Comparison of ENCODE assay signal across 1 cellular context in the genomic region with DNA sequence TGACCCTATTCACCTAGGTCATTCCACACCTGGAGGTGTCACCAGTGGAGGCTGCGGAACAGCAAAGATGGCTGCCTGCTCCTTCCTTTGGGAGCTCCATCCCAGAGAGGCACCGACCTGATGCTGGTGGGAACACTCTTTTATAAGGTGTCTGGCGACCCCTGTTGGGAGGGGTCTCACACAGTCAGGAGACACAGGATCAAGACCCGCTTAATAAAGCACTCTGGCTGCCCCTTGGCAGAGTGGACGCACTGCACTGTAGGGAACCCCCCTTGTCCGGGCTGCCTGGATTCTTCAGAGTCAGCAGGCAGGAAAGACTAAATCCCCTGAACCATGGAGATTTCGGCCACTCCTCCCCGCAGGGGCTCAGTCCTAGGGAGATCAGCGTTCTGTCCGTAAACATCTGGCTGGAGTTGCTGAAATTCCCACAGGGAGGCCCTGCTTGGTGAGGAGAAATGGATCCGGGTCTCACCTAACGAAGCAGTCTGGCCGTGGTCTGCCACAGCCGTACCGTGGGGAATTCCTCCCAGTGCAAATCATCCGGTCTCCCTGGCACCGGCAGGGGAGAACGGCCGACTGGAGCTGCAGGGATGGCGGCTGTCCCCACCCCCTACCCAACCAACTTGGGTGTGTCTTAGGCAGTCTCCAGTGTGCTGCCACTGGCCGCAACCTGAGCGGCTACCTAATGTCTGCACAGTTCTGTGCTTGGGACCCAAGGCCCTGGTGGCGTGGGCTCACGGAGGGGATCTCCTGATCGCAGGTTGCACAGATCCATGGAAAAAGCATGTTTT.
TF ChIP-seq lines count a peak whose summit lies in the region.

No MANE protein-coding gene starts in this region.

TF ChIP-seq in GM12878, 131 proteins besides CTCF, POLR2A, EP300 and RAD21 (continued from another document):
- TF ChIP-seq, protein P1, sequence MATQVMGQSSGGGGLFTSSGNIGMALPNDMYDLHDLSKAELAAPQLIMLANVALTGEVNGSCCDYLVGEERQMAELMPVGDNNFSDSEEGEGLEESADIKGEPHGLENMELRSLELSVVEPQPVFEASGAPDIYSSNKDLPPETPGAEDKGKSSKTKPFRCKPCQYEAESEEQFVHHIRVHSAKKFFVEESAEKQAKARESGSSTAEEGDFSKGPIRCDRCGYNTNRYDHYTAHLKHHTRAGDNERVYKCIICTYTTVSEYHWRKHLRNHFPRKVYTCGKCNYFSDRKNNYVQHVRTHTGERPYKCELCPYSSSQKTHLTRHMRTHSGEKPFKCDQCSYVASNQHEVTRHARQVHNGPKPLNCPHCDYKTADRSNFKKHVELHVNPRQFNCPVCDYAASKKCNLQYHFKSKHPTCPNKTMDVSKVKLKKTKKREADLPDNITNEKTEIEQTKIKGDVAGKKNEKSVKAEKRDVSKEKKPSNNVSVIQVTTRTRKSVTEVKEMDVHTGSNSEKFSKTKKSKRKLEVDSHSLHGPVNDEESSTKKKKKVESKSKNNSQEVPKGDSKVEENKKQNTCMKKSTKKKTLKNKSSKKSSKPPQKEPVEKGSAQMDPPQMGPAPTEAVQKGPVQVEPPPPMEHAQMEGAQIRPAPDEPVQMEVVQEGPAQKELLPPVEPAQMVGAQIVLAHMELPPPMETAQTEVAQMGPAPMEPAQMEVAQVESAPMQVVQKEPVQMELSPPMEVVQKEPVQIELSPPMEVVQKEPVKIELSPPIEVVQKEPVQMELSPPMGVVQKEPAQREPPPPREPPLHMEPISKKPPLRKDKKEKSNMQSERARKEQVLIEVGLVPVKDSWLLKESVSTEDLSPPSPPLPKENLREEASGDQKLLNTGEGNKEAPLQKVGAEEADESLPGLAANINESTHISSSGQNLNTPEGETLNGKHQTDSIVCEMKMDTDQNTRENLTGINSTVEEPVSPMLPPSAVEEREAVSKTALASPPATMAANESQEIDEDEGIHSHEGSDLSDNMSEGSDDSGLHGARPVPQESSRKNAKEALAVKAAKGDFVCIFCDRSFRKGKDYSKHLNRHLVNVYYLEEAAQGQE (IDR thresholded peaks at IDR 0.05; ENCODE audit: low read depth, low read length): no peak
- no peak for TF ChIP-seq PAX8 (IDR thresholded peaks at IDR 0.05)
- no peak for TF ChIP-seq MTA2 (IDR thresholded peaks at IDR 0.05; ENCODE audit: low read depth)
- TF ChIP-seq, protein P2, sequence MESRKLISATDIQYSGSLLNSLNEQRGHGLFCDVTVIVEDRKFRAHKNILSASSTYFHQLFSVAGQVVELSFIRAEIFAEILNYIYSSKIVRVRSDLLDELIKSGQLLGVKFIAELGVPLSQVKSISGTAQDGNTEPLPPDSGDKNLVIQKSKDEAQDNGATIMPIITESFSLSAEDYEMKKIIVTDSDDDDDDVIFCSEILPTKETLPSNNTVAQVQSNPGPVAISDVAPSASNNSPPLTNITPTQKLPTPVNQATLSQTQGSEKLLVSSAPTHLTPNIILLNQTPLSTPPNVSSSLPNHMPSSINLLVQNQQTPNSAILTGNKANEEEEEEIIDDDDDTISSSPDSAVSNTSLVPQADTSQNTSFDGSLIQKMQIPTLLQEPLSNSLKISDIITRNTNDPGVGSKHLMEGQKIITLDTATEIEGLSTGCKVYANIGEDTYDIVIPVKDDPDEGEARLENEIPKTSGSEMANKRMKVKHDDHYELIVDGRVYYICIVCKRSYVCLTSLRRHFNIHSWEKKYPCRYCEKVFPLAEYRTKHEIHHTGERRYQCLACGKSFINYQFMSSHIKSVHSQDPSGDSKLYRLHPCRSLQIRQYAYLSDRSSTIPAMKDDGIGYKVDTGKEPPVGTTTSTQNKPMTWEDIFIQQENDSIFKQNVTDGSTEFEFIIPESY (IDR thresholded peaks at IDR 0.05): no peak
- TF ChIP-seq, protein P3, sequence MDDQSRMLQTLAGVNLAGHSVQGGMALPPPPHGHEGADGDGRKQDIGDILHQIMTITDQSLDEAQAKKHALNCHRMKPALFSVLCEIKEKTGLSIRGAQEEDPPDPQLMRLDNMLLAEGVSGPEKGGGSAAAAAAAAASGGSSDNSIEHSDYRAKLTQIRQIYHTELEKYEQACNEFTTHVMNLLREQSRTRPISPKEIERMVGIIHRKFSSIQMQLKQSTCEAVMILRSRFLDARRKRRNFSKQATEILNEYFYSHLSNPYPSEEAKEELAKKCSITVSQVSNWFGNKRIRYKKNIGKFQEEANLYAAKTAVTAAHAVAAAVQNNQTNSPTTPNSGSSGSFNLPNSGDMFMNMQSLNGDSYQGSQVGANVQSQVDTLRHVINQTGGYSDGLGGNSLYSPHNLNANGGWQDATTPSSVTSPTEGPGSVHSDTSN (IDR thresholded peaks at IDR 0.05; ENCODE audit: insufficient replicate concordance, low read depth, low read length): no peak
- TF ChIP-seq, protein P4, sequence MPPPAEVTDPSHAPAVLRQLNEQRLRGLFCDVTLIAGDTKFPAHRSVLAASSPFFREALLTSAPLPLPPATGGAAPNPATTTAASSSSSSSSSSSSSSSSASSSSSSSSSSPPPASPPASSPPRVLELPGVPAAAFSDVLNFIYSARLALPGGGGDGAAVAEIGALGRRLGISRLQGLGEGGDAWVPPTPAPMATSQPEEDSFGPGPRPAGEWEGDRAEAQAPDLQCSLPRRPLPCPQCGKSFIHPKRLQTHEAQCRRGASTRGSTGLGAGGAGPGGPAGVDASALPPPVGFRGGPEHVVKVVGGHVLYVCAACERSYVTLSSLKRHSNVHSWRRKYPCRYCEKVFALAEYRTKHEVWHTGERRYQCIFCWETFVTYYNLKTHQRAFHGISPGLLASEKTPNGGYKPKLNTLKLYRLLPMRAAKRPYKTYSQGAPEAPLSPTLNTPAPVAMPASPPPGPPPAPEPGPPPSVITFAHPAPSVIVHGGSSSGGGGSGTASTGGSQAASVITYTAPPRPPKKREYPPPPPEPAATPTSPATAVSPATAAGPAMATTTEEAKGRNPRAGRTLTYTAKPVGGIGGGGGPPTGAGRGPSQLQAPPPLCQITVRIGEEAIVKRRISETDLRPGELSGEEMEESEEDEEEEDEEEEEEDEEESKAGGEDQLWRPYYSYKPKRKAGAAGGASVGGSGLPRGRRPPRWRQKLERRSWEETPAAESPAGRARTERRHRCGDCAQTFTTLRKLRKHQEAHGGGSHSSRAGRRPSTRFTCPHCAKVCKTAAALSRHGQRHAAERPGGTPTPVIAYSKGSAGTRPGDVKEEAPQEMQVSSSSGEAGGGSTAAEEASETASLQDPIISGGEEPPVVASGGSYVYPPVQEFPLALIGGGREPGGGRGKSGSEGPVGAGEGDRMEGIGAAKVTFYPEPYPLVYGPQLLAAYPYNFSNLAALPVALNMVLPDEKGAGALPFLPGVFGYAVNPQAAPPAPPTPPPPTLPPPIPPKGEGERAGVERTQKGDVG (CRISPR knock-in tag; IDR thresholded peaks at IDR 0.05): no peak
- TF ChIP-seq LARP7 (IDR thresholded peaks at IDR 0.05): no peak
- TF ChIP-seq ETV6 (conservative IDR thresholded peaks at IDR 0.05 in 1 of 2, IDR thresholded peaks at IDR 0.05 in 1 of 2; ENCODE audit: borderline replicate concordance in 1 of 2, low read depth in 1 of 2): no peak
- TF ChIP-seq, protein P5, sequence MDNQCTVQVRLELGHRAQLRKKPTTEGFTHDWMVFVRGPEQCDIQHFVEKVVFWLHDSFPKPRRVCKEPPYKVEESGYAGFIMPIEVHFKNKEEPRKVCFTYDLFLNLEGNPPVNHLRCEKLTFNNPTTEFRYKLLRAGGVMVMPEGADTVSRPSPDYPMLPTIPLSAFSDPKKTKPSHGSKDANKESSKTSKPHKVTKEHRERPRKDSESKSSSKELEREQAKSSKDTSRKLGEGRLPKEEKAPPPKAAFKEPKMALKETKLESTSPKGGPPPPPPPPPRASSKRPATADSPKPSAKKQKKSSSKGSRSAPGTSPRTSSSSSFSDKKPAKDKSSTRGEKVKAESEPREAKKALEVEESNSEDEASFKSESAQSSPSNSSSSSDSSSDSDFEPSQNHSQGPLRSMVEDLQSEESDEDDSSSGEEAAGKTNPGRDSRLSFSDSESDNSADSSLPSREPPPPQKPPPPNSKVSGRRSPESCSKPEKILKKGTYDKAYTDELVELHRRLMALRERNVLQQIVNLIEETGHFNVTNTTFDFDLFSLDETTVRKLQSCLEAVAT (IDR thresholded peaks at IDR 0.05): no peak
- TF ChIP-seq, protein P6, sequence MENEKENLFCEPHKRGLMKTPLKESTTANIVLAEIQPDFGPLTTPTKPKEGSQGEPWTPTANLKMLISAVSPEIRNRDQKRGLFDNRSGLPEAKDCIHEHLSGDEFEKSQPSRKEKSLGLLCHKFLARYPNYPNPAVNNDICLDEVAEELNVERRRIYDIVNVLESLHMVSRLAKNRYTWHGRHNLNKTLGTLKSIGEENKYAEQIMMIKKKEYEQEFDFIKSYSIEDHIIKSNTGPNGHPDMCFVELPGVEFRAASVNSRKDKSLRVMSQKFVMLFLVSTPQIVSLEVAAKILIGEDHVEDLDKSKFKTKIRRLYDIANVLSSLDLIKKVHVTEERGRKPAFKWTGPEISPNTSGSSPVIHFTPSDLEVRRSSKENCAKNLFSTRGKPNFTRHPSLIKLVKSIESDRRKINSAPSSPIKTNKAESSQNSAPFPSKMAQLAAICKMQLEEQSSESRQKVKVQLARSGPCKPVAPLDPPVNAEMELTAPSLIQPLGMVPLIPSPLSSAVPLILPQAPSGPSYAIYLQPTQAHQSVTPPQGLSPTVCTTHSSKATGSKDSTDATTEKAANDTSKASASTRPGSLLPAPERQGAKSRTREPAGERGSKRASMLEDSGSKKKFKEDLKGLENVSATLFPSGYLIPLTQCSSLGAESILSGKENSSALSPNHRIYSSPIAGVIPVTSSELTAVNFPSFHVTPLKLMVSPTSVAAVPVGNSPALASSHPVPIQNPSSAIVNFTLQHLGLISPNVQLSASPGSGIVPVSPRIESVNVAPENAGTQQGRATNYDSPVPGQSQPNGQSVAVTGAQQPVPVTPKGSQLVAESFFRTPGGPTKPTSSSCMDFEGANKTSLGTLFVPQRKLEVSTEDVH (IDR thresholded peaks at IDR 0.05; ENCODE audit: low read depth, partially characterized antibody): no peak
- TF ChIP-seq, protein P7, sequence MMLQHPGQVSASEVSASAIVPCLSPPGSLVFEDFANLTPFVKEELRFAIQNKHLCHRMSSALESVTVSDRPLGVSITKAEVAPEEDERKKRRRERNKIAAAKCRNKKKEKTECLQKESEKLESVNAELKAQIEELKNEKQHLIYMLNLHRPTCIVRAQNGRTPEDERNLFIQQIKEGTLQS (IDR thresholded peaks at IDR 0.05; ENCODE audit: borderline replicate concordance, extremely low read depth, low read depth, low read length): no peak
